Comparison of ENCODE assay signal across 28 cellular contexts in genomic region chr17:79534851-79535727, GRCh38.
"Had no signal": no experiment of that assay in that cellular context is flagged by ENCODE, and none has a peak within 500 bp of the region (broad histone marks: within the 10 kb centered on the region; RNA-seq: fewer than 3 reads in every experiment).

No MANE protein-coding gene starts in this region.

- DNase-seq: activated CD4-positive, alpha-beta memory T cell treated with anti-CD3 and anti-CD28 coated beads for 36 hours; activated CD4-positive, alpha-beta T cell treated with anti-CD3 and anti-CD28 coated beads, Interleukin-2, amount 10 ng/mL, durations not matched to agents 7 days and 5 days; activated CD4-positive, CD25-positive, alpha-beta regulatory T cell; activated CD8-positive, alpha-beta memory T cell treated with anti-CD3 and anti-CD28 coated beads for 24 hours; activated effector memory CD4-positive, alpha-beta T cell treated with anti-CD3 and anti-CD28 coated beads, Interleukin-2, amount 50 U/mL, for 16 hours; activated naive CD4-positive, alpha-beta T cell treated with Interleukin-2 at 50 U/mL for 16 hours; activated naive CD8-positive, alpha-beta T cell treated with anti-CD3 and anti-CD28 coated beads, Interleukin-2, amount 50 U/mL, for 24 hours; activated T-cell treated with anti-CD3 and anti-CD28 coated beads, Interleukin-2, amount 50 U/mL, for 4 hours; amniotic stem cell; caudate nucleus; KG1; NCI-H1048; NCI-H2029 treated with DMSO at 0.1 percent for 48 hours; NCI-H345; NCI-H510A; NCI-H69; NK-92 treated with Interleukin-12 subunit alpha and Interleukin-12 subunit beta, amount 100 ng/mL, for 24 hours; OCI-M1; RPMI8226; SJCRH30; SK-N-SH; T-helper 9 cell had no signal

- H3K4me2 ChIP-seq: SK-N-SH had no signal

- H3K4me3 Mint-ChIP-seq: activated CD4-positive, alpha-beta memory T cell treated with anti-CD3 and anti-CD28 coated beads for 36 hours; activated CD4-positive, alpha-beta T cell treated with anti-CD3 and anti-CD28 coated beads, Interleukin-2, amount 10 ng/mL, durations not matched to agents 7 days and 5 days; activated naive CD8-positive, alpha-beta T cell treated with anti-CD3 and anti-CD28 coated beads, Interleukin-2, amount 50 U/mL, for 24 hours; activated T-cell treated with anti-CD3 and anti-CD28 coated beads, Interleukin-2, amount 50 U/mL, for 4 hours; IgD-negative memory B cell; T-helper 1 cell treated with Interleukin-12 subunit alpha and Interleukin-12 subunit beta and Interleukin-4 antibody, amounts not matched to agents 30 μg/mL and 1 μg/mL, for 36 hours had no signal

- H3K4me3 ChIP-seq: breast epithelium, SJCRH30 had no signal

- H3K9ac ChIP-seq: SK-N-SH had no signal

- H3K36me3 Mint-ChIP-seq: activated CD4-positive, alpha-beta memory T cell treated with anti-CD3 and anti-CD28 coated beads for 36 hours; activated naive CD4-positive, alpha-beta T cell treated with anti-CD3 and anti-CD28 coated beads, Interleukin-2, amount 50 U/mL, for 72 hours; IgD-negative memory B cell had no signal

- H3K4me1 ChIP-seq: breast epithelium, SJCRH30 had no signal

- H3K27ac Mint-ChIP-seq: activated CD4-positive, alpha-beta memory T cell treated with anti-CD3 and anti-CD28 coated beads for 36 hours; activated CD4-positive, alpha-beta T cell treated with anti-CD3 and anti-CD28 coated beads, Interleukin-2, amount 10 ng/mL, durations not matched to agents 7 days and 5 days; activated naive CD4-positive, alpha-beta T cell treated with anti-CD3 and anti-CD28 coated beads, Interleukin-2, amount 50 U/mL, for 72 hours; activated naive CD8-positive, alpha-beta T cell treated with anti-CD3 and anti-CD28 coated beads, Interleukin-2, amount 50 U/mL, for 24 hours; IgD-negative memory B cell; T-helper 1 cell treated with Interleukin-12 subunit alpha and Interleukin-12 subunit beta and Interleukin-4 antibody, amounts not matched to agents 30 μg/mL and 1 μg/mL, for 36 hours had no signal

- H3K27ac ChIP-seq: breast epithelium, SJCRH30 had no signal

- H3K36me3 ChIP-seq: breast epithelium, SJCRH30 had no signal

- H3K27me3 Mint-ChIP-seq: activated CD4-positive, alpha-beta T cell treated with anti-CD3 and anti-CD28 coated beads, Interleukin-2, amount 10 ng/mL, durations not matched to agents 7 days and 5 days had no signal

- ATAC-seq: activated naive CD4-positive, alpha-beta T cell treated with anti-CD3 and anti-CD28 coated beads, Interleukin-2, amount 50 U/mL, for 72 hours; activated naive CD8-positive, alpha-beta T cell treated with anti-CD3 and anti-CD28 coated beads, Interleukin-2, amount 50 U/mL, for 24 hours; activated T-cell treated with anti-CD3 and anti-CD28 coated beads, Interleukin-2, amount 50 U/mL, for 4 hours; Panc1; Right ventricle myocardium inferior had no signal

- H3K4me1 Mint-ChIP-seq: activated CD4-positive, alpha-beta T cell treated with anti-CD3 and anti-CD28 coated beads, Interleukin-2, amount 10 ng/mL, durations not matched to agents 7 days and 5 days; activated naive CD8-positive, alpha-beta T cell treated with anti-CD3 and anti-CD28 coated beads, Interleukin-2, amount 50 U/mL, for 24 hours had no signal

- H3K9me3 Mint-ChIP-seq: activated CD4-positive, alpha-beta memory T cell treated with anti-CD3 and anti-CD28 coated beads for 36 hours; activated CD4-positive, alpha-beta T cell treated with anti-CD3 and anti-CD28 coated beads, Interleukin-2, amount 10 ng/mL, durations not matched to agents 7 days and 5 days; activated naive CD4-positive, alpha-beta T cell treated with anti-CD3 and anti-CD28 coated beads, Interleukin-2, amount 50 U/mL, for 72 hours; activated naive CD8-positive, alpha-beta T cell treated with anti-CD3 and anti-CD28 coated beads, Interleukin-2, amount 50 U/mL, for 24 hours; activated T-cell treated with anti-CD3 and anti-CD28 coated beads, Interleukin-2, amount 50 U/mL, for 4 hours; IgD-negative memory B cell; T-helper 1 cell treated with Interleukin-12 subunit alpha and Interleukin-12 subunit beta and Interleukin-4 antibody, amounts not matched to agents 30 μg/mL and 1 μg/mL, for 36 hours had no signal

- H3K9me3 ChIP-seq: breast epithelium, SJCRH30, SK-N-SH had no signal
